Comparison of ENCODE assay signal across 1 cellular context in the genomic region with DNA sequence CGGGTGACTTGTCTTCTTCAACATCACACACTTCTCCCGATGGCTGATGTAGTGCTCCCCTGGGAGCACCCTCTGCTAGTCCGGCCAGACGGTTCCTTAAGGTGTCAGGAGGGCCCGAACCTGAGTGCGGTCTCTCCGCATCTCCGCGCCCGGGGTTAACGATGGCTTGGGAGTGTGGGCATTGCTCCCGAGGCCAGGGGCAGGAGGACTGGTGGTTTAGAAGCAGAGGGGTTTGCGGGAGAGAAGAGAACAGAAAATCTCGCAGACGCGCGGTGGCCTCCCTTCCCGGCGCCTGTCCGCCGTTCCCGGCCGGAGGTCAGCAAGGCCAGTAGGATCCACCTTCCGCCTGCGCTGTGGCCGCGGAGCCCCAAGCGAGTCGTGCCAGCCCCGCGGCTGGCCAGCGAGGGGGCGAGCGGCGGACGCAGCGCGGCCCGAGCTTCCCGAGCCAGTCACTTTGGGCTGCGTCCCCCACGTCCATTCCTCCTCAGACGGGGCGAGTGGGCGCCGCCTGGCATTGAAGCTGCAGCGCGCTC.
A peak's percentile ranks its signal among the peaks of the same experiment; 100 is the strongest.
TF ChIP-seq lines count a peak whose summit lies in the region.

No MANE protein-coding gene starts in this region.

TF ChIP-seq in H1, 55 proteins besides CTCF, POLR2A, EP300 and RAD21:
- TF ChIP-seq CTBP2 (IDR thresholded peaks at IDR 0.05; ENCODE audit: borderline replicate concordance, insufficient read depth, insufficient read length, low read length) (no peak), KDM4A (IDR thresholded peaks at IDR 0.05; ENCODE audit: low read depth, low read length, severe bottlenecking) (peak; percentile 99), EZH2 (IDR thresholded peaks at IDR 0.05; ENCODE audit: low read depth, low read length, severe bottlenecking) (peak; percentile 57), TAF1 (IDR thresholded peaks at IDR 0.05; ENCODE audit: low read depth, low read length) (no peak), BRCA1 (IDR thresholded peaks at IDR 0.05; ENCODE audit: low read depth, low read length) (no peak), JUND (IDR thresholded peaks at IDR 0.05; ENCODE audit: low read length) (no peak), CREB1 (IDR thresholded peaks at IDR 0.05) (no peak), GABPA (IDR thresholded peaks at IDR 0.05; ENCODE audit: borderline replicate concordance, insufficient read depth, low read length) (0 out of 2 replicates have a peak, but pooled peaks have one; percentile 15), MAFK (IDR thresholded peaks at IDR 0.05; ENCODE audit: low read depth, low read length) (no peak), FOSL1 (IDR thresholded peaks at IDR 0.05; ENCODE audit: insufficient read depth, low read depth, low read length) (no peak), PHF8 (conservative IDR thresholded peaks at IDR 0.05; ENCODE audit: low read depth, low read length) (0 out of 2 replicates have a peak, but pooled peaks have one; percentile 5), SP1 (IDR thresholded peaks at IDR 0.05; ENCODE audit: low read depth, low read length) (no peak), YY1 (IDR thresholded peaks at IDR 0.05; ENCODE audit: low read depth, low read length) (no peak), CBX8 (IDR thresholded peaks at IDR 0.05; ENCODE audit: borderline replicate concordance, low read depth, low read length) (no peak), TAF7 (optimal IDR thresholded peaks at IDR 0.05; ENCODE audit: borderline replicate concordance, low read depth, low read length) (no peak), CHD1 (IDR thresholded peaks at IDR 0.05; ENCODE audit: low read depth, low read length) (no peak), ASH2L (IDR thresholded peaks at IDR 0.05; ENCODE audit: low read length) (peak; percentile 32)
- TF ChIP-seq, protein P1, sequence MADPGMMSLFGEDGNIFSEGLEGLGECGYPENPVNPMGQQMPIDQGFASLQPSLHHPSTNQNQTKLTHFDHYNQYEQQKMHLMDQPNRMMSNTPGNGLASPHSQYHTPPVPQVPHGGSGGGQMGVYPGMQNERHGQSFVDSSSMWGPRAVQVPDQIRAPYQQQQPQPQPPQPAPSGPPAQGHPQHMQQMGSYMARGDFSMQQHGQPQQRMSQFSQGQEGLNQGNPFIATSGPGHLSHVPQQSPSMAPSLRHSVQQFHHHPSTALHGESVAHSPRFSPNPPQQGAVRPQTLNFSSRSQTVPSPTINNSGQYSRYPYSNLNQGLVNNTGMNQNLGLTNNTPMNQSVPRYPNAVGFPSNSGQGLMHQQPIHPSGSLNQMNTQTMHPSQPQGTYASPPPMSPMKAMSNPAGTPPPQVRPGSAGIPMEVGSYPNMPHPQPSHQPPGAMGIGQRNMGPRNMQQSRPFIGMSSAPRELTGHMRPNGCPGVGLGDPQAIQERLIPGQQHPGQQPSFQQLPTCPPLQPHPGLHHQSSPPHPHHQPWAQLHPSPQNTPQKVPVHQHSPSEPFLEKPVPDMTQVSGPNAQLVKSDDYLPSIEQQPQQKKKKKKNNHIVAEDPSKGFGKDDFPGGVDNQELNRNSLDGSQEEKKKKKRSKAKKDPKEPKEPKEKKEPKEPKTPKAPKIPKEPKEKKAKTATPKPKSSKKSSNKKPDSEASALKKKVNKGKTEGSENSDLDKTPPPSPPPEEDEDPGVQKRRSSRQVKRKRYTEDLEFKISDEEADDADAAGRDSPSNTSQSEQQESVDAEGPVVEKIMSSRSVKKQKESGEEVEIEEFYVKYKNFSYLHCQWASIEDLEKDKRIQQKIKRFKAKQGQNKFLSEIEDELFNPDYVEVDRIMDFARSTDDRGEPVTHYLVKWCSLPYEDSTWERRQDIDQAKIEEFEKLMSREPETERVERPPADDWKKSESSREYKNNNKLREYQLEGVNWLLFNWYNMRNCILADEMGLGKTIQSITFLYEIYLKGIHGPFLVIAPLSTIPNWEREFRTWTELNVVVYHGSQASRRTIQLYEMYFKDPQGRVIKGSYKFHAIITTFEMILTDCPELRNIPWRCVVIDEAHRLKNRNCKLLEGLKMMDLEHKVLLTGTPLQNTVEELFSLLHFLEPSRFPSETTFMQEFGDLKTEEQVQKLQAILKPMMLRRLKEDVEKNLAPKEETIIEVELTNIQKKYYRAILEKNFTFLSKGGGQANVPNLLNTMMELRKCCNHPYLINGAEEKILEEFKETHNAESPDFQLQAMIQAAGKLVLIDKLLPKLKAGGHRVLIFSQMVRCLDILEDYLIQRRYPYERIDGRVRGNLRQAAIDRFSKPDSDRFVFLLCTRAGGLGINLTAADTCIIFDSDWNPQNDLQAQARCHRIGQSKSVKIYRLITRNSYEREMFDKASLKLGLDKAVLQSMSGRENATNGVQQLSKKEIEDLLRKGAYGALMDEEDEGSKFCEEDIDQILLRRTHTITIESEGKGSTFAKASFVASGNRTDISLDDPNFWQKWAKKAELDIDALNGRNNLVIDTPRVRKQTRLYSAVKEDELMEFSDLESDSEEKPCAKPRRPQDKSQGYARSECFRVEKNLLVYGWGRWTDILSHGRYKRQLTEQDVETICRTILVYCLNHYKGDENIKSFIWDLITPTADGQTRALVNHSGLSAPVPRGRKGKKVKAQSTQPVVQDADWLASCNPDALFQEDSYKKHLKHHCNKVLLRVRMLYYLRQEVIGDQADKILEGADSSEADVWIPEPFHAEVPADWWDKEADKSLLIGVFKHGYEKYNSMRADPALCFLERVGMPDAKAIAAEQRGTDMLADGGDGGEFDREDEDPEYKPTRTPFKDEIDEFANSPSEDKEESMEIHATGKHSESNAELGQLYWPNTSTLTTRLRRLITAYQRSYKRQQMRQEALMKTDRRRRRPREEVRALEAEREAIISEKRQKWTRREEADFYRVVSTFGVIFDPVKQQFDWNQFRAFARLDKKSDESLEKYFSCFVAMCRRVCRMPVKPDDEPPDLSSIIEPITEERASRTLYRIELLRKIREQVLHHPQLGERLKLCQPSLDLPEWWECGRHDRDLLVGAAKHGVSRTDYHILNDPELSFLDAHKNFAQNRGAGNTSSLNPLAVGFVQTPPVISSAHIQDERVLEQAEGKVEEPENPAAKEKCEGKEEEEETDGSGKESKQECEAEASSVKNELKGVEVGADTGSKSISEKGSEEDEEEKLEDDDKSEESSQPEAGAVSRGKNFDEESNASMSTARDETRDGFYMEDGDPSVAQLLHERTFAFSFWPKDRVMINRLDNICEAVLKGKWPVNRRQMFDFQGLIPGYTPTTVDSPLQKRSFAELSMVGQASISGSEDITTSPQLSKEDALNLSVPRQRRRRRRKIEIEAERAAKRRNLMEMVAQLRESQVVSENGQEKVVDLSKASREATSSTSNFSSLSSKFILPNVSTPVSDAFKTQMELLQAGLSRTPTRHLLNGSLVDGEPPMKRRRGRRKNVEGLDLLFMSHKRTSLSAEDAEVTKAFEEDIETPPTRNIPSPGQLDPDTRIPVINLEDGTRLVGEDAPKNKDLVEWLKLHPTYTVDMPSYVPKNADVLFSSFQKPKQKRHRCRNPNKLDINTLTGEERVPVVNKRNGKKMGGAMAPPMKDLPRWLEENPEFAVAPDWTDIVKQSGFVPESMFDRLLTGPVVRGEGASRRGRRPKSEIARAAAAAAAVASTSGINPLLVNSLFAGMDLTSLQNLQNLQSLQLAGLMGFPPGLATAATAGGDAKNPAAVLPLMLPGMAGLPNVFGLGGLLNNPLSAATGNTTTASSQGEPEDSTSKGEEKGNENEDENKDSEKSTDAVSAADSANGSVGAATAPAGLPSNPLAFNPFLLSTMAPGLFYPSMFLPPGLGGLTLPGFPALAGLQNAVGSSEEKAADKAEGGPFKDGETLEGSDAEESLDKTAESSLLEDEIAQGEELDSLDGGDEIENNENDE (IDR thresholded peaks at IDR 0.05; ENCODE audit: insufficient replicate concordance, low read length): no peak
- TF ChIP-seq, protein P2, sequence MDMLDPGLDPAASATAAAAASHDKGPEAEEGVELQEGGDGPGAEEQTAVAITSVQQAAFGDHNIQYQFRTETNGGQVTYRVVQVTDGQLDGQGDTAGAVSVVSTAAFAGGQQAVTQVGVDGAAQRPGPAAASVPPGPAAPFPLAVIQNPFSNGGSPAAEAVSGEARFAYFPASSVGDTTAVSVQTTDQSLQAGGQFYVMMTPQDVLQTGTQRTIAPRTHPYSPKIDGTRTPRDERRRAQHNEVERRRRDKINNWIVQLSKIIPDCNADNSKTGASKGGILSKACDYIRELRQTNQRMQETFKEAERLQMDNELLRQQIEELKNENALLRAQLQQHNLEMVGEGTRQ (IDR thresholded peaks at IDR 0.05; ENCODE audit: low read length): no peak
- TF ChIP-seq, protein P3, sequence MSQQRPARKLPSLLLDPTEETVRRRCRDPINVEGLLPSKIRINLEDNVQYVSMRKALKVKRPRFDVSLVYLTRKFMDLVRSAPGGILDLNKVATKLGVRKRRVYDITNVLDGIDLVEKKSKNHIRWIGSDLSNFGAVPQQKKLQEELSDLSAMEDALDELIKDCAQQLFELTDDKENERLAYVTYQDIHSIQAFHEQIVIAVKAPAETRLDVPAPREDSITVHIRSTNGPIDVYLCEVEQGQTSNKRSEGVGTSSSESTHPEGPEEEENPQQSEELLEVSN (IDR thresholded peaks at IDR 0.05): no peak
